Comparison of ENCODE assay signal across 8 cellular contexts in genomic region chr10:87092861-87093460, GRCh38. TPM values are rescaled to one million over a fixed set of nuclear protein-coding genes. Genes with fewer than 3 reads are reported as not detected.
DNase-seq lines count a peak whose midpoint lies in the region; ATAC-seq and TF ChIP-seq lines count a peak whose summit lies in the region.

No MANE protein-coding gene starts in this region.

- H3K4me2 ChIP-seq in DOHH2 (ENCODE audit: low read length): peak overlapping the region; percentile 76
- H3K4me2 ChIP-seq in fibroblast of lung (ENCODE audit: extremely low read depth, insufficient read depth, low read length): peak overlapping the region; percentile 85
- peak overlapping the region; percentile 60 for H3K4me2 ChIP-seq in neuronal stem cell (ENCODE audit: insufficient read depth, low read length, poor library complexity, severe bottlenecking)

- CTCF ChIA-PET in WTC11 (lab: Charles Lee): interaction anchor here (1.1 to 3.0 kb wide), 3 partner anchors 127 to 154 kb away, joined by 5 to 16 read pairs (median 6); no protein-coding TSS in a partner anchor

- peaks cover 90% of the 10 kb centered on the region for H3K79me2 ChIP-seq in DOHH2 (ENCODE audit: control insufficient read depth, low read length)
- H3K79me2 ChIP-seq in fibroblast of lung (ENCODE audit: control insufficient read depth, insufficient read depth, low read length): peaks cover 86% of the 10 kb centered on the region

- no peaks in the 10 kb centered on the region for H3F3A ChIP-seq in DOHH2 (ENCODE audit: control insufficient read depth, insufficient read depth)

- H3K23ac ChIP-seq in neuronal stem cell (ENCODE audit: low read depth, low read length, poor library complexity): no peak overlapping the region

- no peak overlapping the region for H2BK120ac ChIP-seq in neuronal stem cell (ENCODE audit: low read depth, low read length)

- H3K9ac ChIP-seq in HUES48 (ENCODE audit: low read depth, low read length): peak overlapping the region; percentile 54
- H3K9ac ChIP-seq in fibroblast of lung (ENCODE audit: insufficient read depth, low read length): peak overlapping the region; percentile 93
- H3K9ac ChIP-seq in neuronal stem cell (ENCODE audit: low read depth, low read length, poor library complexity): no peak overlapping the region

- H3K36me3 ChIP-seq in DOHH2 (ENCODE audit: control insufficient read depth, low read length) (peaks cover 57% of the 10 kb centered on the region), HUES48 (ENCODE audit: control insufficient read depth, insufficient read depth, low read length) (peaks cover 17% of the 10 kb centered on the region), fibroblast of lung (ENCODE audit: control insufficient read depth, insufficient read depth, low read length) (no peaks in the 10 kb centered on the region), neuronal stem cell (replicated peaks in 1 of 2; ENCODE audit: control insufficient read depth in 2 of 2, insufficient read depth in 2 of 2, low read length in 2 of 2) (peaks cover 0 to 44% of the 10 kb centered on the region in 2 donors)

- WGBS in neuronal stem cell (ENCODE audit: extremely low coverage in 2 of 2, insufficient read length in 2 of 2, insufficient replicate concordance in 1 of 2), 2 donors: no CpG with 5 or more reads among the region's 7 CpGs

- H3K79me1 ChIP-seq in neuronal stem cell (ENCODE audit: low read depth, low read length): no peaks in the 10 kb centered on the region

- H2AFZ ChIP-seq in fibroblast of lung (ENCODE audit: low read length): no peak overlapping the region
- H2AFZ ChIP-seq in neuronal stem cell (ENCODE audit: low read length): peak overlapping the region; percentile 43

- H2AK5ac ChIP-seq in neuronal stem cell (ENCODE audit: low read depth, low read length): no peak overlapping the region

- H3K27me3 ChIP-seq in DOHH2 (ENCODE audit: control insufficient read depth, low read length) (no peaks in the 10 kb centered on the region), HUES48 (ENCODE audit: control insufficient read depth, insufficient read depth, low read length) (no peaks in the 10 kb centered on the region), fibroblast of lung (ENCODE audit: control insufficient read depth, insufficient read depth, low read length) (no peaks in the 10 kb centered on the region), neuronal stem cell (ENCODE audit: control insufficient read depth in 3 of 3, insufficient read depth in 3 of 3, low read depth in 1 of 3, low read length in 3 of 3) (no peaks in the 10 kb centered on the region)

- no peak overlapping the region for H3K27ac ChIP-seq in DOHH2 (ENCODE audit: low read depth, low read length)
- H3K27ac ChIP-seq in HUES48 (ENCODE audit: low read depth, low read length): peak overlapping the region; percentile 79
- peak overlapping the region; percentile 83 for H3K27ac ChIP-seq in fibroblast of lung (ENCODE audit: insufficient read depth, low read length)
- no peak overlapping the region for H3K27ac ChIP-seq in neuronal stem cell (replicated peaks; ENCODE audit: low read length)

- no peaks in the 10 kb centered on the region for H3K9me3 Mint-ChIP-seq in WTC11

- POLR2A ChIA-PET in WTC11 (lab: Charles Lee): interaction anchor here (0.5 to 1.9 kb wide), 5 partner anchors 10 to 123 kb away, joined by 3 to 5 read pairs (median 3); no protein-coding TSS in a partner anchor

- peaks cover 40% of the 10 kb centered on the region for H3K4me1 Mint-ChIP-seq in WTC11

- H3K27ac Mint-ChIP-seq in WTC11: peak overlapping the region; percentile 94

- H4K91ac ChIP-seq in neuronal stem cell (ENCODE audit: low read depth, low read length, poor library complexity): no peak overlapping the region

- no peak overlapping the region for H2BK12ac ChIP-seq in neuronal stem cell (ENCODE audit: low read length)

- H3K9me2 ChIP-seq in DOHH2 (replicated peaks; ENCODE audit: control insufficient read depth, low read length): no peaks in the 10 kb centered on the region

- H3K9me3 ChIP-seq in DOHH2 (ENCODE audit: control insufficient read depth, insufficient read depth, low read length) (no peaks in the 10 kb centered on the region), HUES48 (ENCODE audit: control insufficient read depth, insufficient read depth, low read length) (no peaks in the 10 kb centered on the region), fibroblast of lung (ENCODE audit: control insufficient read depth, insufficient read depth, low read depth, low read length) (no peaks in the 10 kb centered on the region), neuronal stem cell (replicated peaks in 1 of 2; ENCODE audit: control insufficient read depth in 2 of 2, insufficient read depth in 1 of 2, low read depth in 1 of 2, low read length in 2 of 2) (peaks cover 0 to 8% of the 10 kb centered on the region in 2 donors)

- ATAC-seq in WTC11 (no peak), GM18511 (IDR thresholded peaks at IDR 0.05; ENCODE audit: unreplicated experiment) (no peak)
- no peak for ATAC-seq in activated CD4-positive, CD25-positive, alpha-beta regulatory T cell treated with anti-CD3 and anti-CD28 coated beads, Interleukin-2, amount 50 U/mL, for 24 hours

- DNase-seq in WTC11 (ENCODE audit: low spot score): peak; percentile 61
- DNase-seq in fibroblast of lung (ENCODE audit: low read depth in 2 of 2): peak; percentile 35 to 49
- DNase-seq in neuronal stem cell (ENCODE audit: low spot score): no peak
- no peak for DNase-seq in COLO829 (ENCODE audit: low spot score)

- H3K4me3 Mint-ChIP-seq in WTC11: peak overlapping the region; percentile 90

- no peak overlapping the region for H4K8ac ChIP-seq in neuronal stem cell (ENCODE audit: low read depth, low read length)

- H4K20me1 ChIP-seq in DOHH2 (ENCODE audit: control insufficient read depth, insufficient read depth, low read depth, low read length) (peaks cover 30% of the 10 kb centered on the region), fibroblast of lung (ENCODE audit: control insufficient read depth, extremely low read depth, insufficient read depth, low read length) (no peaks in the 10 kb centered on the region)

- no peaks in the 10 kb centered on the region for H3K27me3 Mint-ChIP-seq in WTC11 (ENCODE audit: low read depth)

- no peak overlapping the region for H2BK5ac ChIP-seq in neuronal stem cell (ENCODE audit: low read length)

- no peak overlapping the region for H2BK15ac ChIP-seq in neuronal stem cell (ENCODE audit: low read length)

- H3K36me3 Mint-ChIP-seq in WTC11: peaks cover 5% of the 10 kb centered on the region; the same call in 1 of the 2 replicates

- H3K4ac ChIP-seq in neuronal stem cell (ENCODE audit: low read length): no peak overlapping the region

- peak overlapping the region; percentile 89 for H3K4me3 ChIP-seq in DOHH2 (ENCODE audit: low read length)
- peak overlapping the region; percentile 67 for H3K4me3 ChIP-seq in HUES48 (ENCODE audit: low read depth, low read length)
- peak overlapping the region; percentile 54 to 98 (median 81) for H3K4me3 ChIP-seq in fibroblast of lung (replicated peaks in 1 of 4; ENCODE audit: control extremely low read depth in 1 of 4, insufficient read depth in 1 of 4, low read depth in 3 of 4, low read length in 4 of 4)
- H3K4me3 ChIP-seq in neuronal stem cell (ENCODE audit: low read length in 2 of 2): peak overlapping the region; percentile 76 to 78

- H3K18ac ChIP-seq in neuronal stem cell (ENCODE audit: low read length): no peak overlapping the region

- H3K14ac ChIP-seq in neuronal stem cell (ENCODE audit: low read length): no peak overlapping the region

- H3K4me1 ChIP-seq in DOHH2 (ENCODE audit: control insufficient read depth, low read length) (peaks cover 44% of the 10 kb centered on the region), HUES48 (ENCODE audit: control insufficient read depth, insufficient read depth, low read length) (peaks cover 23% of the 10 kb centered on the region), fibroblast of lung (ENCODE audit: control insufficient read depth, extremely low read depth, insufficient read depth, low read length) (peaks cover 2% of the 10 kb centered on the region), neuronal stem cell (ENCODE audit: control insufficient read depth in 2 of 2, insufficient read depth in 1 of 2, low read depth in 1 of 2, low read length in 2 of 2) (peaks cover 0 to 20% of the 10 kb centered on the region in 2 donors)

- TF ChIP-seq CTCF in DOHH2 (IDR thresholded peaks at IDR 0.05; ENCODE audit: low read depth, low read length, poor library complexity, severe bottlenecking) (no peak), WTC11 (IDR thresholded peaks at IDR 0.05) (no peak), fibroblast of lung (conservative IDR thresholded peaks at IDR 0.05 in 1 of 2, IDR thresholded peaks at IDR 0.05 in 1 of 2; ENCODE audit: low read depth in 1 of 2, low read length in 2 of 2) (no peak)

TF ChIP-seq in WTC11, 78 proteins besides CTCF, POLR2A, EP300 and RAD21:
- TF ChIP-seq GABPB1 (CRISPR knock-in tag; IDR thresholded peaks at IDR 0.05) (peak; percentile 75), ZBTB43 (CRISPR knock-in tag; IDR thresholded peaks at IDR 0.05) (no peak)

RNA-seq across cellular contexts. Expression of gene GLUD1, which starts 1.7 kb away (rescaled TPM):
- total RNA-seq in WTC11 (2021) (98.2 to 103 TPM (median 99.7 TPM) in 3 replicates), fibroblast of lung (286 and 327 TPM in 2 replicates)
- polyA plus RNA-seq in fibroblast of lung: 130 and 146 TPM in 2 replicates
- 96.3 and 131 TPM in 2 replicates for polyA plus RNA-seq in fibroblast of lung (2012)
- 42.3 and 47.0 TPM in 2 replicates for polyA minus RNA-seq in fibroblast of lung (ENCODE audit: low replicate concordance)
- 78.6 TPM for polyA plus RNA-seq in neuronal stem cell (2013, experiment 1 of 2)
- polyA plus RNA-seq in neuronal stem cell (2013, experiment 2 of 2): 78.2 TPM

RNA-seq across cellular contexts. Expression of gene SHLD2, which starts 2.0 kb away (rescaled TPM):
- 22.3 to 27.6 TPM (median 24.0 TPM) in 3 replicates for total RNA-seq in WTC11 (2021)
- total RNA-seq in fibroblast of lung: 21.6 and 26.2 TPM in 2 replicates
- 20.3 and 26.3 TPM in 2 replicates for polyA plus RNA-seq in fibroblast of lung
- 15.1 and 17.7 TPM in 2 replicates for polyA plus RNA-seq in fibroblast of lung (2012)
- polyA minus RNA-seq in fibroblast of lung (ENCODE audit: low replicate concordance): 1.1 and 1.6 TPM in 2 replicates
- polyA plus RNA-seq in neuronal stem cell (2013, experiment 1 of 2): 20.1 TPM
- polyA plus RNA-seq in neuronal stem cell (2013, experiment 2 of 2): 20.0 TPM

Comparison
In these comparisons a context has a peak if more than half of its experiments do, and no peak if none do; other contexts are left out.
1. H3K27ac ChIP-seq: peak in HUES48 (single experiment) and fibroblast of lung (single experiment); none in DOHH2 (single experiment) and neuronal stem cell (single experiment).
2. DNase-seq: peak in WTC11 (single experiment) and fibroblast of lung (2 of 2); none in neuronal stem cell (single experiment) and COLO829 (single experiment).
3. Peak in every context shown above with its lines, with median percentiles within 50 percentile points of each other: H3K4me2 ChIP-seq and H3K4me3 ChIP-seq.